In genomic region chr16:56191807-56192643, GRCh38 we compare ENCODE assay signal across 8 cellular contexts. TPM values are rescaled to one million over a fixed set of nuclear protein-coding genes. Genes with fewer than 3 reads are reported as not detected.
DNase-seq lines count a peak whose midpoint lies in the region; ATAC-seq and TF ChIP-seq lines count a peak whose summit lies in the region.

No MANE protein-coding gene starts in this region.

- peak overlapping the region; percentile 93 for H3K4me3 ChIP-seq in PC-9
- peak overlapping the region; percentile 55 for H3K4me3 ChIP-seq in fibroblast of villous mesenchyme (ENCODE audit: low read depth, low read length)
- H3K4me3 ChIP-seq in rectal smooth muscle tissue (ENCODE audit: low read length) = peak overlapping the region; percentile 68

- peak overlapping the region; percentile 84 for H3K4me2 ChIP-seq in PC-9

- DNase-seq in Daoy (ENCODE audit: low read depth) = peak; percentile 15
- no peak for DNase-seq in PC-9
- no peak for DNase-seq in fibroblast of villous mesenchyme (ENCODE audit: low read depth)
- DNase-seq in effector CD4-positive, alpha-beta T cell = no peak
- no peak for DNase-seq in NCI-H2196 treated with DMSO at 0.1 percent for 48 hours (lab: John Stamatoyannopoulos, UW; ENCODE audit: unreplicated experiment)

- H3K27me3 ChIP-seq in PC-9 (ENCODE audit: insufficient read depth, low read depth) (peaks cover 6% of the 10 kb centered on the region; the same call in 1 of the 2 replicates), rectal smooth muscle tissue (ENCODE audit: control insufficient read depth, insufficient read depth, low read length) (peaks cover 2% of the 10 kb centered on the region)

- CTCF ChIA-PET in PC-9 (lab: Charles Lee) = interaction anchor here (0.6 kb wide), 1 partner anchor 148 kb away, joined by 8 read pairs; no protein-coding TSS in a partner anchor

- peaks cover 17% of the 10 kb centered on the region; the same call in 1 of the 2 replicates for H3F3A ChIP-seq in PC-9 (ENCODE audit: insufficient read depth, low read depth)

- ATAC-seq in GM21447 (IDR thresholded peaks at IDR 0.05; ENCODE audit: unreplicated experiment) (no peak), GM18502 (IDR thresholded peaks at IDR 0.05; ENCODE audit: poor library complexity, unreplicated experiment) (no peak)

- H3K4me1 ChIP-seq in PC-9 (replicated peaks; ENCODE audit: insufficient read depth) (peaks cover 19% of the 10 kb centered on the region), rectal smooth muscle tissue (ENCODE audit: control insufficient read depth, insufficient read depth, low read length) (peaks cover 8% of the 10 kb centered on the region)

- TF ChIP-seq CTCF in PC-9 (conservative IDR thresholded peaks at IDR 0.05) (no peak), fibroblast of villous mesenchyme (IDR thresholded peaks at IDR 0.05; ENCODE audit: insufficient read depth, low read depth, low read length) (no peak)

- POLR2A ChIA-PET in PC-9 (lab: Charles Lee; ENCODE audit: unreplicated experiment) = no interaction called here

- H3K27ac ChIP-seq in PC-9 (no peak overlapping the region), rectal smooth muscle tissue (ENCODE audit: low read depth, low read length) (peak overlapping the region; percentile 94)

- no peak overlapping the region for H3K9ac ChIP-seq in rectal smooth muscle tissue (ENCODE audit: low read length)

- no peaks in the 10 kb centered on the region for H3K9me2 ChIP-seq in PC-9 (ENCODE audit: insufficient read depth)

- intact Hi-C loops in PC-9 (cut with micrococcal nuclease; ENCODE audit: unreplicated experiment) = no loop called here

- H3K79me2 ChIP-seq in PC-9 (ENCODE audit: low read depth) = peaks cover 6% of the 10 kb centered on the region; the same call in 1 of the 2 replicates

- no TSS peak for BruUV-seq in PC-9 (replicated peaks; lab: Mats Ljungman, UMichigan)

- no peaks in the 10 kb centered on the region for H3K9me3 ChIP-seq in PC-9 (ENCODE audit: insufficient read depth, low read depth)

- H2AFZ ChIP-seq in PC-9 = peak overlapping the region; percentile 87

- no peaks in the 10 kb centered on the region for H4K20me1 ChIP-seq in PC-9 (ENCODE audit: insufficient read depth)

- H3K36me3 ChIP-seq in PC-9 (ENCODE audit: low read depth) = no peaks in the 10 kb centered on the region
- H3K36me3 ChIP-seq in rectal smooth muscle tissue (ENCODE audit: control insufficient read depth, insufficient read depth, low read length) = no peaks in the 10 kb centered on the region

RNA-seq across cellular contexts. Expression of gene GNAO1, which starts 0.7 kb away (rescaled TPM):
- 3.0 and 5.8 TPM in 2 replicates for total RNA-seq in Daoy (2014; rRNA removed; shearing (Covaris generic))
- 2.8 and 3.9 TPM in 2 replicates for total RNA-seq in PC-9 (2021)
- total RNA-seq in fibroblast of villous mesenchyme = under 0.01 and 1.3 TPM in 2 replicates
